ENCODE assay signal across 17 cellular contexts in the genomic region with DNA sequence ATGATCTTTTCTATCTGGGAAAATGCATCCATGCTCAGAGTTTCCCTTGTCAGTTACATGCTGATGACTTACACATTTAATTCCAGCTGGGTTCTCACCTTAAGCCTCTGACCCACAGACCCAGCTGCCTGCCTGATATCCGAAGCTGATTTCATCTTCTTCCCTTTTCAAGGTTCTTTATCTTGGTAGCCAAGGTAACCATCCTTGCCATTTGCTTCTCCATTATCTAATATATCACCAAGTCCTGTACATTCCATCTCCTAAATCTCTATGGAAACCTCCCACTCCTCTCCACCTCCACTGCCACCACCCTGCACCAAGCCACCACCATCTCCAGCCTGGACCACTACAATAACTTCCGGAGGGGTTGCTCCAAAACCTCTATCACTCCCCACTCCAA. TPM values are rescaled to one million over a fixed set of nuclear protein-coding genes. Genes with fewer than 3 reads are reported as not detected.
DNase-seq lines count a peak whose midpoint lies in the region; ATAC-seq and TF ChIP-seq lines count a peak whose summit lies in the region.
"Had no signal": no experiment of that assay in that cellular context is flagged by ENCODE, and none has a peak within 500 bp of the region (broad histone marks: within the 10 kb centered on the region; RNA-seq: fewer than 3 reads in every experiment).

No MANE protein-coding gene starts in this region.

- no peak overlapping the region for H3K23ac ChIP-seq in mesendoderm (ENCODE audit: low read length)

- no peak overlapping the region for H2BK120ac ChIP-seq in mesendoderm (ENCODE audit: low read depth, low read length)

- H3K9me3 Mint-ChIP-seq in HFFc6 (no peaks in the 10 kb centered on the region), brain (peaks cover 0 to 10% (median 3%) of the 10 kb centered on the region in 5 experiments)
- H3K9me3 Mint-ChIP-seq in stimulated activated effector memory CD8-positive, alpha-beta T cell treated with anti-CD3 and anti-CD28 coated beads, Interleukin-12 subunit alpha, Interleukin-12 subunit beta, amount 100 ng/mL, for 72 hours, result no peaks in the 10 kb centered on the region
- H3K9me3 Mint-ChIP-seq in activated CD8-positive, alpha-beta memory T cell treated with anti-CD3 and anti-CD28 coated beads, Interleukin-2, amount 10 ng/mL, durations not matched to agents 7 days and 5 days (ENCODE audit: low read depth), result no peaks in the 10 kb centered on the region

- H3K27me3 ChIP-seq in mesendoderm (ENCODE audit: insufficient read depth, low read length, poor library complexity), result no peaks in the 10 kb centered on the region

- H2BK15ac ChIP-seq in mesendoderm (replicated peaks; ENCODE audit: low read depth), result no peak overlapping the region

- CTCF ChIA-PET in activated CD8-positive, alpha-beta memory T cell treated with anti-CD3 and anti-CD28 coated beads, Interleukin-2, amount 10 ng/mL, durations not matched to agents 7 days and 5 days (lab: Charles Lee), result no interaction called here

- H3K4me1 Mint-ChIP-seq in HFFc6 (ENCODE audit: low read depth) (peaks cover 41% of the 10 kb centered on the region), brain (peaks cover 79% of the 10 kb centered on the region)
- peaks cover 18% of the 10 kb centered on the region for H3K4me1 Mint-ChIP-seq in stimulated activated effector memory CD8-positive, alpha-beta T cell treated with anti-CD3 and anti-CD28 coated beads, Interleukin-12 subunit alpha, Interleukin-12 subunit beta, amount 100 ng/mL, for 72 hours
- H3K4me1 Mint-ChIP-seq in activated CD8-positive, alpha-beta memory T cell treated with anti-CD3 and anti-CD28 coated beads, Interleukin-2, amount 10 ng/mL, durations not matched to agents 7 days and 5 days, result peaks cover 7% of the 10 kb centered on the region

- no peak overlapping the region for H3K56ac ChIP-seq in mesendoderm (ENCODE audit: low read length)

- no CpG with 5 or more reads among the region's 2 CpGs for WGBS in mesendoderm (ENCODE audit: extremely low coverage, insufficient coverage, low lambda C conversion rate)

- peaks cover 33% of the 10 kb centered on the region for H3K36me3 Mint-ChIP-seq in HFFc6 (ENCODE audit: low read depth)
- H3K36me3 Mint-ChIP-seq in brain, result peaks cover 65% of the 10 kb centered on the region
- H3K36me3 Mint-ChIP-seq in stimulated activated effector memory CD8-positive, alpha-beta T cell treated with anti-CD3 and anti-CD28 coated beads, Interleukin-12 subunit alpha, Interleukin-12 subunit beta, amount 100 ng/mL, for 72 hours, result peaks cover 15% of the 10 kb centered on the region
- no peaks in the 10 kb centered on the region for H3K36me3 Mint-ChIP-seq in activated CD8-positive, alpha-beta memory T cell treated with anti-CD3 and anti-CD28 coated beads, Interleukin-2, amount 10 ng/mL, durations not matched to agents 7 days and 5 days

- no peak overlapping the region for H3K9ac ChIP-seq in mesendoderm (ENCODE audit: low read length)

- ATAC-seq in stimulated activated effector memory CD8-positive, alpha-beta T cell treated with anti-CD3 and anti-CD28 coated beads, Interleukin-12 subunit alpha, Interleukin-12 subunit beta, amount 100 ng/mL, for 72 hours, result no peak
- ATAC-seq in activated CD8-positive, alpha-beta memory T cell treated with anti-CD3 and anti-CD28 coated beads, Interleukin-2, amount 10 ng/mL, durations not matched to agents 7 days and 5 days, result no peak
- ATAC-seq in HG02623 (IDR thresholded peaks at IDR 0.05; ENCODE audit: unreplicated experiment), result no peak

- H3K4me3 Mint-ChIP-seq in HFFc6 (peak overlapping the region; percentile 25; the same call in 1 of the 2 replicates), brain (peak overlapping the region; percentile 16 to 73 (median 54))
- H3K4me3 Mint-ChIP-seq in stimulated activated effector memory CD8-positive, alpha-beta T cell treated with anti-CD3 and anti-CD28 coated beads, Interleukin-12 subunit alpha, Interleukin-12 subunit beta, amount 100 ng/mL, for 72 hours, result no peak overlapping the region
- H3K4me3 Mint-ChIP-seq in activated CD8-positive, alpha-beta memory T cell treated with anti-CD3 and anti-CD28 coated beads, Interleukin-2, amount 10 ng/mL, durations not matched to agents 7 days and 5 days, result no peak overlapping the region
- H3K4me3 Mint-ChIP-seq: CD14-positive monocyte had no signal

- no peak overlapping the region for H2AK5ac ChIP-seq in mesendoderm (ENCODE audit: low read length)

- no peak overlapping the region for H3K4me2 ChIP-seq in mesendoderm (ENCODE audit: low read length)

- H3K36me3 ChIP-seq in mesendoderm (ENCODE audit: control insufficient read depth, insufficient read depth, low read length), result no peaks in the 10 kb centered on the region

- H3K4me3 ChIP-seq in mesendoderm (ENCODE audit: low read length), result no peak overlapping the region

- no peak overlapping the region for H3K27ac ChIP-seq in mesendoderm (ENCODE audit: low read depth, low read length)

- no peak overlapping the region for H3K4ac ChIP-seq in mesendoderm (ENCODE audit: low read depth, low read length)

- H3K18ac ChIP-seq in mesendoderm (ENCODE audit: low read length), result no peak overlapping the region

- H3K27ac Mint-ChIP-seq in HFFc6 (peak overlapping the region; percentile 60), brain (peak overlapping the region; percentile 27 to 92 (median 87))
- peak overlapping the region; percentile 0 for H3K27ac Mint-ChIP-seq in stimulated activated effector memory CD8-positive, alpha-beta T cell treated with anti-CD3 and anti-CD28 coated beads, Interleukin-12 subunit alpha, Interleukin-12 subunit beta, amount 100 ng/mL, for 72 hours
- H3K27ac Mint-ChIP-seq in activated CD8-positive, alpha-beta memory T cell treated with anti-CD3 and anti-CD28 coated beads, Interleukin-2, amount 10 ng/mL, durations not matched to agents 7 days and 5 days, result no peak overlapping the region
- H3K27ac Mint-ChIP-seq: CD14-positive monocyte had no signal

- no peak overlapping the region for H4K8ac ChIP-seq in mesendoderm (ENCODE audit: low read depth, low read length)

- DNase-seq in HFFc6 (no peak), mesendoderm (peak; percentile 66), 8988T (no peak), NCI-H1417 treated with DMSO at 0.1 percent for 48 hours (lab: John Stamatoyannopoulos, UW) (no peak)
- no peak for DNase-seq in stimulated activated effector memory CD8-positive, alpha-beta T cell treated with anti-CD3 and anti-CD28 coated beads, Interleukin-12 subunit alpha, Interleukin-12 subunit beta, amount 100 ng/mL, for 72 hours (ENCODE audit: low spot score in 2 of 2)
- DNase-seq in activated CD8-positive, alpha-beta memory T cell treated with anti-CD3 and anti-CD28 coated beads, Interleukin-2, amount 10 ng/mL, durations not matched to agents 7 days and 5 days, result no peak
- DNase-seq: COR-L47; DMS153; EL; NCI-H1436; NCI-H2081 treated with DMSO at 0.1 percent for 48 hours; NCI-H345; NCI-H526 treated with DMSO at 0.1 percent for 48 hours; NK-92 treated with Interleukin-12 subunit alpha and Interleukin-12 subunit beta, amount 100 ng/mL, for 24 hours had no signal

- TF ChIP-seq CTCF in HFFc6 (IDR thresholded peaks at IDR 0.05) (no peak), brain (conservative IDR thresholded peaks at IDR 0.05) (no peak)

- H3K27me3 Mint-ChIP-seq in HFFc6 (ENCODE audit: insufficient read depth) (peaks cover 2% of the 10 kb centered on the region; the same call in 1 of the 2 replicates), brain (no peaks in the 10 kb centered on the region)
- H3K27me3 Mint-ChIP-seq in activated CD8-positive, alpha-beta memory T cell treated with anti-CD3 and anti-CD28 coated beads, Interleukin-2, amount 10 ng/mL, durations not matched to agents 7 days and 5 days, result peaks cover 46% of the 10 kb centered on the region

- H3K79me1 ChIP-seq in mesendoderm (ENCODE audit: low read length), result peaks cover 18% of the 10 kb centered on the region

- H3K79me2 ChIP-seq in mesendoderm (ENCODE audit: control insufficient read depth, insufficient read depth, low read length), result peaks cover 19% of the 10 kb centered on the region

- H4K5ac ChIP-seq in mesendoderm (ENCODE audit: low read length), result no peak overlapping the region

- no peaks in the 10 kb centered on the region for H3K4me1 ChIP-seq in mesendoderm (ENCODE audit: control insufficient read depth, low read depth, low read length)

- no peak overlapping the region for H2BK5ac ChIP-seq in mesendoderm (ENCODE audit: low read length)

RNA-seq across cellular contexts. Expression of a gene that starts 19.9 kb away (rescaled TPM):
- 100 to 1,000 TPM; 137 to 168 (median 145) TPM for total RNA-seq in HFFc6 (2021; fragmentation: NEBNext Ultra II Directional; extraction: Animal tissue kit (Norgen Biotek cat#: 25700))
- 142 TPM for polyA plus RNA-seq in brain (ENCODE audit: insufficient read depth, low read depth, low replicate concordance)
- polyA plus RNA-seq in mesendoderm (2013, experiment 1 of 2), result 65.6 TPM
- 67.9 TPM for polyA plus RNA-seq in mesendoderm (2013, experiment 2 of 2)
- total RNA-seq in activated CD8-positive, alpha-beta memory T cell treated with anti-CD3 and anti-CD28 coated beads, Interleukin-2, amount 10 ng/mL, durations not matched to agents 7 days and 5 days, result 1 to 10 TPM; 3.5 to 4.9 TPM

RNA-seq across cellular contexts. Expression of a gene that starts 56.8 kb away (rescaled TPM):
- total RNA-seq in HFFc6 (2021; fragmentation: NEBNext Ultra II Directional; extraction: Animal tissue kit (Norgen Biotek cat#: 25700)), result 10 to 100 TPM; 60.0 to 73.0 (median 64.4) TPM
- 1.5 TPM for polyA plus RNA-seq in brain (ENCODE audit: insufficient read depth, low read depth, low replicate concordance)
- 36.4 TPM for polyA plus RNA-seq in mesendoderm (2013, experiment 1 of 2)
- polyA plus RNA-seq in mesendoderm (2013, experiment 2 of 2), result 35.2 TPM
- 1 to 10 TPM; 5.2 to 6.4 TPM for total RNA-seq in activated CD8-positive, alpha-beta memory T cell treated with anti-CD3 and anti-CD28 coated beads, Interleukin-2, amount 10 ng/mL, durations not matched to agents 7 days and 5 days

RNA-seq across cellular contexts. Expression of a gene that starts 58.5 kb away (rescaled TPM):
- 10 to 100 TPM in 2 of 6 experiments, 1 to 10 TPM in 4; 9.1 to 10.1 (median 9.6) TPM for total RNA-seq in HFFc6 (2021; fragmentation: NEBNext Ultra II Directional; extraction: Animal tissue kit (Norgen Biotek cat#: 25700))
- polyA plus RNA-seq in brain (ENCODE audit: insufficient read depth, low read depth, low replicate concordance), result 5.0 TPM
- polyA plus RNA-seq in mesendoderm (2013, experiment 1 of 2), result 24.9 TPM
- 24.8 TPM for polyA plus RNA-seq in mesendoderm (2013, experiment 2 of 2)
- total RNA-seq in activated CD8-positive, alpha-beta memory T cell treated with anti-CD3 and anti-CD28 coated beads, Interleukin-2, amount 10 ng/mL, durations not matched to agents 7 days and 5 days, result 10 to 100 TPM; 10.8 to 10.9 TPM

Comparison
In these comparisons a context has a peak if more than half of its experiments do, and no peak if none do; other contexts are left out.
1. H3K4me3 Mint-ChIP-seq: peak in HFFc6 (single experiment) and brain (5 of 5); none in stimulated activated effector memory CD8-positive, alpha-beta T cell treated with anti-CD3 and anti-CD28 coated beads, Interleukin-12 subunit alpha, Interleukin-12 subunit beta, amount 100 ng/mL, for 72 hours (single experiment) and activated CD8-positive, alpha-beta memory T cell treated with anti-CD3 and anti-CD28 coated beads, Interleukin-2, amount 10 ng/mL, durations not matched to agents 7 days and 5 days (single experiment).
2. RNA of a gene that starts 19.9 kb away (total RNA-seq): 137 to 168 TPM in HFFc6; 3.5 to 4.9 TPM in activated CD8-positive, alpha-beta memory T cell treated with anti-CD3 and anti-CD28 coated beads, Interleukin-2, amount 10 ng/mL, durations not matched to agents 7 days and 5 days; every median in the first group is over 10 times any median in the second.
3. RNA of a gene that starts 56.8 kb away (total RNA-seq): 60.0 to 73.0 TPM in HFFc6; 5.2 to 6.4 TPM in activated CD8-positive, alpha-beta memory T cell treated with anti-CD3 and anti-CD28 coated beads, Interleukin-2, amount 10 ng/mL, durations not matched to agents 7 days and 5 days; every median in the first group is over 4 times any median in the second.